29 cellular contexts compared by ENCODE assay signal in genomic region chr10:126632705-126633104, GRCh38. TPM values are rescaled to one million over a fixed set of nuclear protein-coding genes. Genes with fewer than 3 reads are reported as not detected.
"Had no signal": no experiment of that assay in that cellular context is flagged by ENCODE, and none has a peak within 500 bp of the region (broad histone marks: within the 10 kb centered on the region; RNA-seq: fewer than 3 reads in every experiment).

No MANE protein-coding gene starts in this region.

- ATAC-seq: effector memory CD8-positive, alpha-beta T cell; esophagus mucosa; gastrocnemius medialis; heart right ventricle; left cardiac atrium; left lung; left ventricle myocardium superior; lower lobe of right lung had no signal

- H3K27ac ChIP-seq: colonic mucosa, epithelial cell of prostate, esophagus squamous epithelium, gastrocnemius medialis, heart right ventricle, left lung, lower lobe of right lung had no signal

- FAIRE-seq: endometrium, islet of Langerhans, keratinocyte had no signal

- H3K9me3 ChIP-seq: colonic mucosa, esophagus squamous epithelium, gastrocnemius medialis, heart right ventricle, left lung, lower lobe of right lung had no signal

- H3K27me3 ChIP-seq: colonic mucosa, esophagus squamous epithelium, gastrocnemius medialis, left lung had no signal

- H3K4me3 ChIP-seq: colonic mucosa, esophagus squamous epithelium, gastrocnemius medialis, heart right ventricle, left lung, lower lobe of right lung had no signal

- H3K36me3 ChIP-seq: colonic mucosa, esophagus squamous epithelium, gastrocnemius medialis, heart right ventricle, left lung, lower lobe of right lung had no signal

- DNase-seq: colonic mucosa; cortex of kidney; effector CD8-positive, alpha-beta T cell; effector memory CD8-positive, alpha-beta T cell; endodermal cell; erythroblast; esophagus squamous epithelium; foreskin fibroblast; foreskin melanocyte; gastrocnemius medialis; glutamatergic neuron; heart right ventricle; hippocampal formation; left cardiac atrium; left lung; left ventricle myocardium superior; lower lobe of right lung; mesendoderm; midbrain had no signal

- H3K4me1 ChIP-seq: colonic mucosa, esophagus squamous epithelium, gastrocnemius medialis, heart right ventricle, left lung, lower lobe of right lung had no signal

RNA-seq across cellular contexts. Expression of gene C10orf90, which starts 37.8 kb away (rescaled TPM):
- total RNA-seq: colonic mucosa, dermis microvascular lymphatic vessel endothelial cell, gastrocnemius medialis, glomerular endothelial cell, kidney epithelial cell, left lung, left ventricle myocardium superior, lower lobe of right lung, lung microvascular endothelial cell, mononuclear cell had no signal
- polyA plus RNA-seq: keratinocyte had no signal
